Comparison of ENCODE assay signal across 1 cellular context in genomic region chr2:237665713-237666143, GRCh38.
TF ChIP-seq lines count a peak whose summit lies in the region.

No MANE protein-coding gene starts in this region.

TF ChIP-seq in HepG2, 621 proteins besides CTCF, POLR2A, EP300 and RAD21 (continued from another document and continues in another):
- peak; percentile 26; the same call in 1 of the 2 replicates for TF ChIP-seq ARID4A (CRISPR knock-in tag; IDR thresholded peaks at IDR 0.05; ENCODE audit: borderline replicate concordance)
- no peak for TF ChIP-seq ZMYM4 (CRISPR knock-in tag; IDR thresholded peaks at IDR 0.05)
- 0 out of 4 replicates have a peak, but pooled peaks of 1 of the 2 experiments have one; percentile 15 for TF ChIP-seq MAFK (conservative IDR thresholded peaks at IDR 0.05 in 1 of 2, IDR thresholded peaks at IDR 0.05 in 1 of 2; ENCODE audit: low read length in 2 of 2)
- TF ChIP-seq ZSCAN9 (CRISPR knock-in tag; IDR thresholded peaks at IDR 0.05; ENCODE audit: borderline replicate concordance), result no peak
- peak; percentile 28; the same call in 1 of the 2 replicates for TF ChIP-seq SALL1 (CRISPR knock-in tag; IDR thresholded peaks at IDR 0.05)
- TF ChIP-seq RFX3 (CRISPR knock-in tag; IDR thresholded peaks at IDR 0.05), result peak; percentile 81
- TF ChIP-seq STAG1 (CRISPR knock-in tag; IDR thresholded peaks at IDR 0.05), result peak; percentile 50
- no peak for TF ChIP-seq ZFP37 (CRISPR knock-in tag; IDR thresholded peaks at IDR 0.05; ENCODE audit: borderline replicate concordance)
- no peak for TF ChIP-seq KMT2B (CRISPR knock-in tag; IDR thresholded peaks at IDR 0.05)
- no peak for TF ChIP-seq ZNF207 (IDR thresholded peaks at IDR 0.05; ENCODE audit: borderline replicate concordance)
- TF ChIP-seq ZFP1 (CRISPR knock-in tag; IDR thresholded peaks at IDR 0.05), result no peak
- no peak; the same call in 1 of the 2 replicates for TF ChIP-seq ZNF512B (CRISPR knock-in tag; IDR thresholded peaks at IDR 0.05; ENCODE audit: borderline replicate concordance)
- no peak for TF ChIP-seq ZSCAN29 (CRISPR knock-in tag; conservative IDR thresholded peaks at IDR 0.05)
- no peak for TF ChIP-seq ZNF891 (CRISPR knock-in tag; IDR thresholded peaks at IDR 0.05)
- peak; percentile 72; the same call in 1 of the 2 replicates for TF ChIP-seq NRL (CRISPR knock-in tag; IDR thresholded peaks at IDR 0.05; ENCODE audit: borderline replicate concordance)
- TF ChIP-seq SRSF4 (IDR thresholded peaks at IDR 0.05; ENCODE audit: low read depth, low read length, poor library complexity, severe bottlenecking), result no peak
- TF ChIP-seq ZMYM3 (CRISPR knock-in tag; IDR thresholded peaks at IDR 0.05), result peak; percentile 66
- TF ChIP-seq UBTF (CRISPR knock-in tag; IDR thresholded peaks at IDR 0.05), result no peak
- TF ChIP-seq SMC3 (IDR thresholded peaks at IDR 0.05; ENCODE audit: low read length), result peak; percentile 31; the same call in 1 of the 2 replicates
- no peak for TF ChIP-seq GATA4 (IDR thresholded peaks at IDR 0.05; ENCODE audit: borderline replicate concordance, low read depth)
- no peak for TF ChIP-seq BHLHE40 (IDR thresholded peaks at IDR 0.05; ENCODE audit: low read length)
- peak; percentile 28; the same call in 1 of the 3 replicates for TF ChIP-seq MXI1 (IDR thresholded peaks at IDR 0.05; ENCODE audit: borderline replicate concordance, low read depth, low read length)
- TF ChIP-seq MTF2 (CRISPR knock-in tag; IDR thresholded peaks at IDR 0.05; ENCODE audit: borderline replicate concordance), result no peak
- TF ChIP-seq, protein P1, sequence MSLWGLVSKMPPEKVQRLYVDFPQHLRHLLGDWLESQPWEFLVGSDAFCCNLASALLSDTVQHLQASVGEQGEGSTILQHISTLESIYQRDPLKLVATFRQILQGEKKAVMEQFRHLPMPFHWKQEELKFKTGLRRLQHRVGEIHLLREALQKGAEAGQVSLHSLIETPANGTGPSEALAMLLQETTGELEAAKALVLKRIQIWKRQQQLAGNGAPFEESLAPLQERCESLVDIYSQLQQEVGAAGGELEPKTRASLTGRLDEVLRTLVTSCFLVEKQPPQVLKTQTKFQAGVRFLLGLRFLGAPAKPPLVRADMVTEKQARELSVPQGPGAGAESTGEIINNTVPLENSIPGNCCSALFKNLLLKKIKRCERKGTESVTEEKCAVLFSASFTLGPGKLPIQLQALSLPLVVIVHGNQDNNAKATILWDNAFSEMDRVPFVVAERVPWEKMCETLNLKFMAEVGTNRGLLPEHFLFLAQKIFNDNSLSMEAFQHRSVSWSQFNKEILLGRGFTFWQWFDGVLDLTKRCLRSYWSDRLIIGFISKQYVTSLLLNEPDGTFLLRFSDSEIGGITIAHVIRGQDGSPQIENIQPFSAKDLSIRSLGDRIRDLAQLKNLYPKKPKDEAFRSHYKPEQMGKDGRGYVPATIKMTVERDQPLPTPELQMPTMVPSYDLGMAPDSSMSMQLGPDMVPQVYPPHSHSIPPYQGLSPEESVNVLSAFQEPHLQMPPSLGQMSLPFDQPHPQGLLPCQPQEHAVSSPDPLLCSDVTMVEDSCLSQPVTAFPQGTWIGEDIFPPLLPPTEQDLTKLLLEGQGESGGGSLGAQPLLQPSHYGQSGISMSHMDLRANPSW (CRISPR knock-in tag; IDR thresholded peaks at IDR 0.05; ENCODE audit: borderline replicate concordance), result no peak
- TF ChIP-seq ZSCAN12 (CRISPR knock-in tag; IDR thresholded peaks at IDR 0.05), result no peak
- TF ChIP-seq ZNF546 (CRISPR knock-in tag; conservative IDR thresholded peaks at IDR 0.05), result no peak
- TF ChIP-seq ZNF432 (CRISPR knock-in tag; IDR thresholded peaks at IDR 0.05; ENCODE audit: borderline replicate concordance), result no peak
- no peak for TF ChIP-seq ZFAT (CRISPR knock-in tag; conservative IDR thresholded peaks at IDR 0.05)
- TF ChIP-seq ZNF296 (CRISPR knock-in tag; conservative IDR thresholded peaks at IDR 0.05), result no peak
- TF ChIP-seq TEAD3 (CRISPR knock-in tag; optimal IDR thresholded peaks at IDR 0.05; ENCODE audit: borderline replicate concordance), result peak; percentile 47
- TF ChIP-seq MXD4 (CRISPR knock-in tag; IDR thresholded peaks at IDR 0.05), result no peak
- 0 out of 2 replicates have a peak, but pooled peaks have one; percentile 12 for TF ChIP-seq HNF4A (CRISPR knock-in tag; IDR thresholded peaks at IDR 0.05)
- TF ChIP-seq ZNF501 (CRISPR knock-in tag; IDR thresholded peaks at IDR 0.05), result peak; percentile 55; the same call in 1 of the 2 replicates
- peak; percentile 76 for TF ChIP-seq RFX1 (IDR thresholded peaks at IDR 0.05)
- TF ChIP-seq ARNT2 (CRISPR knock-in tag; IDR thresholded peaks at IDR 0.05; ENCODE audit: low read depth), result no peak
- TF ChIP-seq, protein P2, sequence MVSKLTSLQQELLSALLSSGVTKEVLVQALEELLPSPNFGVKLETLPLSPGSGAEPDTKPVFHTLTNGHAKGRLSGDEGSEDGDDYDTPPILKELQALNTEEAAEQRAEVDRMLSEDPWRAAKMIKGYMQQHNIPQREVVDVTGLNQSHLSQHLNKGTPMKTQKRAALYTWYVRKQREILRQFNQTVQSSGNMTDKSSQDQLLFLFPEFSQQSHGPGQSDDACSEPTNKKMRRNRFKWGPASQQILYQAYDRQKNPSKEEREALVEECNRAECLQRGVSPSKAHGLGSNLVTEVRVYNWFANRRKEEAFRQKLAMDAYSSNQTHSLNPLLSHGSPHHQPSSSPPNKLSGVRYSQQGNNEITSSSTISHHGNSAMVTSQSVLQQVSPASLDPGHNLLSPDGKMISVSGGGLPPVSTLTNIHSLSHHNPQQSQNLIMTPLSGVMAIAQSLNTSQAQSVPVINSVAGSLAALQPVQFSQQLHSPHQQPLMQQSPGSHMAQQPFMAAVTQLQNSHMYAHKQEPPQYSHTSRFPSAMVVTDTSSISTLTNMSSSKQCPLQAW (CRISPR knock-in tag; IDR thresholded peaks at IDR 0.05), result peak; percentile 24; the same call in 1 of the 2 replicates
- peak; percentile 22; the same call in 1 of the 2 replicates for TF ChIP-seq PATZ1 (CRISPR knock-in tag; IDR thresholded peaks at IDR 0.05)
- TF ChIP-seq ZBED4 (CRISPR knock-in tag; IDR thresholded peaks at IDR 0.05; ENCODE audit: borderline replicate concordance), result no peak
- TF ChIP-seq, protein P3, sequence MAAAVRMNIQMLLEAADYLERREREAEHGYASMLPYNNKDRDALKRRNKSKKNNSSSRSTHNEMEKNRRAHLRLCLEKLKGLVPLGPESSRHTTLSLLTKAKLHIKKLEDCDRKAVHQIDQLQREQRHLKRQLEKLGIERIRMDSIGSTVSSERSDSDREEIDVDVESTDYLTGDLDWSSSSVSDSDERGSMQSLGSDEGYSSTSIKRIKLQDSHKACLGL (CRISPR knock-in tag; IDR thresholded peaks at IDR 0.05), result no peak
- TF ChIP-seq ZNF616 (CRISPR knock-in tag; IDR thresholded peaks at IDR 0.05; ENCODE audit: low read depth), result no peak
- TF ChIP-seq HIVEP1 (CRISPR knock-in tag; IDR thresholded peaks at IDR 0.05), result peak; percentile 59; the same call in 1 of the 2 replicates
- peak; percentile 30; the same call in 1 of the 2 replicates for TF ChIP-seq MAFF (IDR thresholded peaks at IDR 0.05; ENCODE audit: low read depth, low read length)
- TF ChIP-seq ZNF776 (CRISPR knock-in tag; IDR thresholded peaks at IDR 0.05), result no peak
- TF ChIP-seq ARNTL (CRISPR knock-in tag; IDR thresholded peaks at IDR 0.05), result no peak
- 0 out of 2 replicates have a peak, but pooled peaks have one; percentile 21 for TF ChIP-seq ERF (CRISPR knock-in tag; IDR thresholded peaks at IDR 0.05)
